1 cellular context compared by ENCODE assay signal in the genomic region with DNA sequence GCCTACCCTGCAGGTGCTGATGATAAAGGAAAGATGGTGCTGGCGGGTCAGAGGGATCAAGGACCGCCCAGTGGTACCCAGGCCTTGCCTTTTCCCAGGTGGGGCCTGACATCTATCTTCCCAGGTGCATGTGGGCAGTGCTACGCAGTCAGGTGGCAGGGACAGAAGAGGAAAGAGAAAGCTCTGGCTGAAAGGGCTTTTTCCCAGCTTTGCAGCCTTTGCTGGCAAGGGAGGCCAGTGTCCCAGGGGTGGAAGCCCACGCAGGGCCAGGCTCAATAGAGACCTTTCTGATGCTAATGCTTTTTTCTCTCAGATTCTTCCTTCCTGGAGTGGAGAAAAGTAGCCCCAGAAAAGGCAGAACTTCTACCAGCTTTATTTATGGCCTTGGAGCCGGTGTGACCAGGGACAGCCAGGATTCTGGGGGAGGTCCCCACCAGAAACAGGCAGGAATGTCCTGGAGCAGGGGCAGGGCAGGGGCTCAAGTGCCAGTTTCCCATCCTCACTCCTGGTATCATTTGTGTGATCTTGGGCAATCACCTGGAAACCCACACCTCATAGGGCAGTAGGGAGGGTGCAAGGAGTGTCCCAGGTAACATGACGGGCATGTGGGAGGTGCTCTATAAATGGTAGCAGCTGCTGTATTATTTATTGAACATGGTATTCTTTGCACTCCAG.
TF ChIP-seq lines count a peak whose summit lies in the region.

No MANE protein-coding gene starts in this region.

TF ChIP-seq in WTC11, 78 proteins besides CTCF, POLR2A, EP300 and RAD21 (continued from another document):
- TF ChIP-seq, protein P1, sequence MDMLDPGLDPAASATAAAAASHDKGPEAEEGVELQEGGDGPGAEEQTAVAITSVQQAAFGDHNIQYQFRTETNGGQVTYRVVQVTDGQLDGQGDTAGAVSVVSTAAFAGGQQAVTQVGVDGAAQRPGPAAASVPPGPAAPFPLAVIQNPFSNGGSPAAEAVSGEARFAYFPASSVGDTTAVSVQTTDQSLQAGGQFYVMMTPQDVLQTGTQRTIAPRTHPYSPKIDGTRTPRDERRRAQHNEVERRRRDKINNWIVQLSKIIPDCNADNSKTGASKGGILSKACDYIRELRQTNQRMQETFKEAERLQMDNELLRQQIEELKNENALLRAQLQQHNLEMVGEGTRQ (CRISPR knock-in tag; IDR thresholded peaks at IDR 0.05) = 0 out of 2 replicates have a peak, but pooled peaks have one; percentile 30
- TF ChIP-seq, protein P2, sequence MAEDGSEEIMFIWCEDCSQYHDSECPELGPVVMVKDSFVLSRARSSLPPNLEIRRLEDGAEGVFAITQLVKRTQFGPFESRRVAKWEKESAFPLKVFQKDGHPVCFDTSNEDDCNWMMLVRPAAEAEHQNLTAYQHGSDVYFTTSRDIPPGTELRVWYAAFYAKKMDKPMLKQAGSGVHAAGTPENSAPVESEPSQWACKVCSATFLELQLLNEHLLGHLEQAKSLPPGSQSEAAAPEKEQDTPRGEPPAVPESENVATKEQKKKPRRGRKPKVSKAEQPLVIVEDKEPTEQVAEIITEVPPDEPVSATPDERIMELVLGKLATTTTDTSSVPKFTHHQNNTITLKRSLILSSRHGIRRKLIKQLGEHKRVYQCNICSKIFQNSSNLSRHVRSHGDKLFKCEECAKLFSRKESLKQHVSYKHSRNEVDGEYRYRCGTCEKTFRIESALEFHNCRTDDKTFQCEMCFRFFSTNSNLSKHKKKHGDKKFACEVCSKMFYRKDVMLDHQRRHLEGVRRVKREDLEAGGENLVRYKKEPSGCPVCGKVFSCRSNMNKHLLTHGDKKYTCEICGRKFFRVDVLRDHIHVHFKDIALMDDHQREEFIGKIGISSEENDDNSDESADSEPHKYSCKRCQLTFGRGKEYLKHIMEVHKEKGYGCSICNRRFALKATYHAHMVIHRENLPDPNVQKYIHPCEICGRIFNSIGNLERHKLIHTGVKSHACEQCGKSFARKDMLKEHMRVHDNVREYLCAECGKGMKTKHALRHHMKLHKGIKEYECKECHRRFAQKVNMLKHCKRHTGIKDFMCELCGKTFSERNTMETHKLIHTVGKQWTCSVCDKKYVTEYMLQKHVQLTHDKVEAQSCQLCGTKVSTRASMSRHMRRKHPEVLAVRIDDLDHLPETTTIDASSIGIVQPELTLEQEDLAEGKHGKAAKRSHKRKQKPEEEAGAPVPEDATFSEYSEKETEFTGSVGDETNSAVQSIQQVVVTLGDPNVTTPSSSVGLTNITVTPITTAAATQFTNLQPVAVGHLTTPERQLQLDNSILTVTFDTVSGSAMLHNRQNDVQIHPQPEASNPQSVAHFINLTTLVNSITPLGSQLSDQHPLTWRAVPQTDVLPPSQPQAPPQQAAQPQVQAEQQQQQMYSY (CRISPR knock-in tag; IDR thresholded peaks at IDR 0.05) = no peak
- TF ChIP-seq FOXK1 (CRISPR knock-in tag; IDR thresholded peaks at IDR 0.05) (peak; percentile 39; the same call in 1 of the 2 replicates), NR3C1 (CRISPR knock-in tag; conservative IDR thresholded peaks at IDR 0.05; ENCODE audit: low read depth) (no peak), ELF4 (CRISPR knock-in tag; IDR thresholded peaks at IDR 0.05; ENCODE audit: low read depth) (no peak), JAZF1 (CRISPR knock-in tag; IDR thresholded peaks at IDR 0.05) (no peak), RORB (CRISPR knock-in tag; IDR thresholded peaks at IDR 0.05) (no peak), ZNF423 (CRISPR knock-in tag; IDR thresholded peaks at IDR 0.05) (peak; percentile 85), ZNF232 (CRISPR knock-in tag; IDR thresholded peaks at IDR 0.05) (no peak), RELA (CRISPR knock-in tag; IDR thresholded peaks at IDR 0.05; ENCODE audit: borderline replicate concordance) (no peak), ZNF138 (CRISPR knock-in tag; conservative IDR thresholded peaks at IDR 0.05) (no peak), MXD4 (CRISPR knock-in tag; IDR thresholded peaks at IDR 0.05; ENCODE audit: borderline replicate concordance) (no peak)
- TF ChIP-seq, protein P3, sequence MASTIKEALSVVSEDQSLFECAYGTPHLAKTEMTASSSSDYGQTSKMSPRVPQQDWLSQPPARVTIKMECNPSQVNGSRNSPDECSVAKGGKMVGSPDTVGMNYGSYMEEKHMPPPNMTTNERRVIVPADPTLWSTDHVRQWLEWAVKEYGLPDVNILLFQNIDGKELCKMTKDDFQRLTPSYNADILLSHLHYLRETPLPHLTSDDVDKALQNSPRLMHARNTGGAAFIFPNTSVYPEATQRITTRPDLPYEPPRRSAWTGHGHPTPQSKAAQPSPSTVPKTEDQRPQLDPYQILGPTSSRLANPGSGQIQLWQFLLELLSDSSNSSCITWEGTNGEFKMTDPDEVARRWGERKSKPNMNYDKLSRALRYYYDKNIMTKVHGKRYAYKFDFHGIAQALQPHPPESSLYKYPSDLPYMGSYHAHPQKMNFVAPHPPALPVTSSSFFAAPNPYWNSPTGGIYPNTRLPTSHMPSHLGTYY (CRISPR knock-in tag; IDR thresholded peaks at IDR 0.05) = no peak
- TF ChIP-seq, protein P4, sequence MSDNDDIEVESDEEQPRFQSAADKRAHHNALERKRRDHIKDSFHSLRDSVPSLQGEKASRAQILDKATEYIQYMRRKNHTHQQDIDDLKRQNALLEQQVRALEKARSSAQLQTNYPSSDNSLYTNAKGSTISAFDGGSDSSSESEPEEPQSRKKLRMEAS (CRISPR knock-in tag; IDR thresholded peaks at IDR 0.05) = no peak
- TF ChIP-seq, protein P5, sequence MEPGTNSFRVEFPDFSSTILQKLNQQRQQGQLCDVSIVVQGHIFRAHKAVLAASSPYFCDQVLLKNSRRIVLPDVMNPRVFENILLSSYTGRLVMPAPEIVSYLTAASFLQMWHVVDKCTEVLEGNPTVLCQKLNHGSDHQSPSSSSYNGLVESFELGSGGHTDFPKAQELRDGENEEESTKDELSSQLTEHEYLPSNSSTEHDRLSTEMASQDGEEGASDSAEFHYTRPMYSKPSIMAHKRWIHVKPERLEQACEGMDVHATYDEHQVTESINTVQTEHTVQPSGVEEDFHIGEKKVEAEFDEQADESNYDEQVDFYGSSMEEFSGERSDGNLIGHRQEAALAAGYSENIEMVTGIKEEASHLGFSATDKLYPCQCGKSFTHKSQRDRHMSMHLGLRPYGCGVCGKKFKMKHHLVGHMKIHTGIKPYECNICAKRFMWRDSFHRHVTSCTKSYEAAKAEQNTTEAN (CRISPR knock-in tag; IDR thresholded peaks at IDR 0.05) = no peak
- TF ChIP-seq, protein P6, sequence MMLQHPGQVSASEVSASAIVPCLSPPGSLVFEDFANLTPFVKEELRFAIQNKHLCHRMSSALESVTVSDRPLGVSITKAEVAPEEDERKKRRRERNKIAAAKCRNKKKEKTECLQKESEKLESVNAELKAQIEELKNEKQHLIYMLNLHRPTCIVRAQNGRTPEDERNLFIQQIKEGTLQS (CRISPR knock-in tag; conservative IDR thresholded peaks at IDR 0.05) = no peak
- TF ChIP-seq, protein P7, sequence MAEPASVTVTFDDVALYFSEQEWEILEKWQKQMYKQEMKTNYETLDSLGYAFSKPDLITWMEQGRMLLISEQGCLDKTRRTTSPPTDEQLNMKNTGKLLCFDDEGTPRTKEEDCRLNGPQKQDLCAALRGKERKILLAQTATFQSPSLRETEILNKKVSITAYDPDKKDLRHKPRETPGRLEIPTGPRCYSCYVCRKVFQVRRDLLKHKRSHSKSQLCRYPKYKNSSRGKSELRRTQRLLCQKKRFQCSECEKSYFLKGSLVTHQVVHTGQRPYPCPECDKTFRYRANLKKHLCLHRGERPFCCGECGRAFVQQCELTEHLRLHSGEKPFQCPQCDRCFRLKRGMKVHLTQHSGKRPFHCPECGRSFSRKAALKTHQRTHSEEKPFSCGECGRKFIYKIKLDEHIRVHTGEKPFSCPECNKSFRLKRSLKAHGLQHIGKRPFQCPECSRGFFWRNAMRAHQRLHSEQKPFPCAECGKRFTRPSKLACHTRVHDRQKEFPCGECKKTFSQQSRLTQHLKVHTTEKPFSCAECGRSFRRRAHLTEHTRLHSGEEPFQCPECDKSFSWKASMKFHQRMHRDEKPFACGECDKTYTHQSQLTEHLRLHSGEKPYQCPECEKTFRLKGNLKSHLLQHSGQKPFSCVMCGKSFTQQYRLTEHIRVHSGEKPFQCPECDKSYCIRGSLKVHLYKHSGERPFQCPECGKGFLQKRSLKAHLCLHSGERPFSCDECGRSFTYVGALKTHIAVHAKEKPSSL (CRISPR knock-in tag; conservative IDR thresholded peaks at IDR 0.05) = no peak
- TF ChIP-seq, protein P8, sequence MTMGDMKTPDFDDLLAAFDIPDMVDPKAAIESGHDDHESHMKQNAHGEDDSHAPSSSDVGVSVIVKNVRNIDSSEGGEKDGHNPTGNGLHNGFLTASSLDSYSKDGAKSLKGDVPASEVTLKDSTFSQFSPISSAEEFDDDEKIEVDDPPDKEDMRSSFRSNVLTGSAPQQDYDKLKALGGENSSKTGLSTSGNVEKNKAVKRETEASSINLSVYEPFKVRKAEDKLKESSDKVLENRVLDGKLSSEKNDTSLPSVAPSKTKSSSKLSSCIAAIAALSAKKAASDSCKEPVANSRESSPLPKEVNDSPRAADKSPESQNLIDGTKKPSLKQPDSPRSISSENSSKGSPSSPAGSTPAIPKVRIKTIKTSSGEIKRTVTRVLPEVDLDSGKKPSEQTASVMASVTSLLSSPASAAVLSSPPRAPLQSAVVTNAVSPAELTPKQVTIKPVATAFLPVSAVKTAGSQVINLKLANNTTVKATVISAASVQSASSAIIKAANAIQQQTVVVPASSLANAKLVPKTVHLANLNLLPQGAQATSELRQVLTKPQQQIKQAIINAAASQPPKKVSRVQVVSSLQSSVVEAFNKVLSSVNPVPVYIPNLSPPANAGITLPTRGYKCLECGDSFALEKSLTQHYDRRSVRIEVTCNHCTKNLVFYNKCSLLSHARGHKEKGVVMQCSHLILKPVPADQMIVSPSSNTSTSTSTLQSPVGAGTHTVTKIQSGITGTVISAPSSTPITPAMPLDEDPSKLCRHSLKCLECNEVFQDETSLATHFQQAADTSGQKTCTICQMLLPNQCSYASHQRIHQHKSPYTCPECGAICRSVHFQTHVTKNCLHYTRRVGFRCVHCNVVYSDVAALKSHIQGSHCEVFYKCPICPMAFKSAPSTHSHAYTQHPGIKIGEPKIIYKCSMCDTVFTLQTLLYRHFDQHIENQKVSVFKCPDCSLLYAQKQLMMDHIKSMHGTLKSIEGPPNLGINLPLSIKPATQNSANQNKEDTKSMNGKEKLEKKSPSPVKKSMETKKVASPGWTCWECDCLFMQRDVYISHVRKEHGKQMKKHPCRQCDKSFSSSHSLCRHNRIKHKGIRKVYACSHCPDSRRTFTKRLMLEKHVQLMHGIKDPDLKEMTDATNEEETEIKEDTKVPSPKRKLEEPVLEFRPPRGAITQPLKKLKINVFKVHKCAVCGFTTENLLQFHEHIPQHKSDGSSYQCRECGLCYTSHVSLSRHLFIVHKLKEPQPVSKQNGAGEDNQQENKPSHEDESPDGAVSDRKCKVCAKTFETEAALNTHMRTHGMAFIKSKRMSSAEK (CRISPR knock-in tag; IDR thresholded peaks at IDR 0.05; ENCODE audit: borderline replicate concordance) = no peak
- TF ChIP-seq, protein P9, sequence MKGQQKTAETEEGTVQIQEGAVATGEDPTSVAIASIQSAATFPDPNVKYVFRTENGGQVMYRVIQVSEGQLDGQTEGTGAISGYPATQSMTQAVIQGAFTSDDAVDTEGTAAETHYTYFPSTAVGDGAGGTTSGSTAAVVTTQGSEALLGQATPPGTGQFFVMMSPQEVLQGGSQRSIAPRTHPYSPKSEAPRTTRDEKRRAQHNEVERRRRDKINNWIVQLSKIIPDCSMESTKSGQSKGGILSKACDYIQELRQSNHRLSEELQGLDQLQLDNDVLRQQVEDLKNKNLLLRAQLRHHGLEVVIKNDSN (CRISPR knock-in tag; IDR thresholded peaks at IDR 0.05) = no peak
TF ChIP-seq in WTC11: peak in this region for 3.
